2 cellular contexts compared by ENCODE assay signal in genomic region chr10:89440262-89440661, GRCh38.
TF ChIP-seq lines count a peak whose summit lies in the region.

No MANE protein-coding gene starts in this region.

TF ChIP-seq in liver, 16 proteins besides CTCF, POLR2A, EP300 and RAD21:
- TF ChIP-seq HNF4G (IDR thresholded peaks at IDR 0.05): no peak
- TF ChIP-seq HNF4A (conservative IDR thresholded peaks at IDR 0.05): peak in 1 of 2 donors; percentile 8
- no peak for TF ChIP-seq SP1 (IDR thresholded peaks at IDR 0.05)
- TF ChIP-seq MAX (IDR thresholded peaks at IDR 0.05): no peak
- TF ChIP-seq FOXA1 (IDR thresholded peaks at IDR 0.05): peak; percentile 70
- TF ChIP-seq GABPA (IDR thresholded peaks at IDR 0.05 in 1 of 2, conservative IDR thresholded peaks at IDR 0.05 in 1 of 2): no peak
- TF ChIP-seq, protein P1, sequence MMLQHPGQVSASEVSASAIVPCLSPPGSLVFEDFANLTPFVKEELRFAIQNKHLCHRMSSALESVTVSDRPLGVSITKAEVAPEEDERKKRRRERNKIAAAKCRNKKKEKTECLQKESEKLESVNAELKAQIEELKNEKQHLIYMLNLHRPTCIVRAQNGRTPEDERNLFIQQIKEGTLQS (IDR thresholded peaks at IDR 0.05): no peak
- no peak for TF ChIP-seq NR2F2 (IDR thresholded peaks at IDR 0.05)
- TF ChIP-seq FOXA2 (IDR thresholded peaks at IDR 0.05): peak; percentile 78
- no peak for TF ChIP-seq EGR1 (IDR thresholded peaks at IDR 0.05; ENCODE audit: low read depth in 2 of 2)
- no peak for TF ChIP-seq ZBTB33 (IDR thresholded peaks at IDR 0.05)
- peak; percentile 77 to 95 for TF ChIP-seq RXRA (IDR thresholded peaks at IDR 0.05)
- peak; percentile 28 for TF ChIP-seq YY1 (IDR thresholded peaks at IDR 0.05)

TF ChIP-seq in HepG2, 621 proteins besides CTCF, POLR2A, EP300 and RAD21:
- no peak for TF ChIP-seq FOXP4 (CRISPR knock-in tag; IDR thresholded peaks at IDR 0.05)
- no peak for TF ChIP-seq SNAPC4 (CRISPR knock-in tag; IDR thresholded peaks at IDR 0.05)
